In genomic region chr3:166570136-166570535, GRCh38 we compare ENCODE assay signal across 30 cellular contexts.
"Had no signal": no experiment of that assay in that cellular context is flagged by ENCODE, and none has a peak within 500 bp of the region (broad histone marks: within the 10 kb centered on the region; RNA-seq: fewer than 3 reads in every experiment).

No MANE protein-coding gene starts in this region.

- H3K4me1 ChIP-seq: adrenal gland, body of pancreas, colonic mucosa, heart left ventricle had no signal

- H3K4me3 ChIP-seq: adrenal gland, body of pancreas, colonic mucosa, heart left ventricle had no signal

- H3K4me1 Mint-ChIP-seq: activated CD4-positive, alpha-beta T cell treated with anti-CD3 and anti-CD28 coated beads for 36 hours; activated CD4-positive, alpha-beta T cell treated with anti-CD3 and anti-CD28 coated beads, Interleukin-2, amount 10 ng/mL, durations not matched to agents 24 days and 14 days; activated CD8-positive, alpha-beta memory T cell treated with anti-CD3 and anti-CD28 coated beads, Interleukin-2, amount 10 ng/mL, durations not matched to agents 7 days and 5 days; activated naive CD4-positive, alpha-beta T cell treated with anti-CD3 and anti-CD28 coated beads, Interleukin-2, amount 50 U/mL, for 24 hours; activated naive CD8-positive, alpha-beta T cell treated with anti-CD3 and anti-CD28 coated beads for 36 hours; activated naive CD8-positive, alpha-beta T cell treated with anti-CD3 and anti-CD28 coated beads, Interleukin-2, amount 50 U/mL, for 24 hours had no signal

- H3K9me3 ChIP-seq: adrenal gland, body of pancreas, colonic mucosa, heart left ventricle had no signal

- H3K36me3 ChIP-seq: adrenal gland, colonic mucosa, heart left ventricle had no signal

- H3K9me3 Mint-ChIP-seq: activated T-helper 1 cell treated with anti-CD3 and anti-CD28 coated beads, Interleukin-12 subunit alpha, Interleukin-12 subunit beta, Interleukin-2, Interleukin-4 antibody, amounts not matched to agents 30 ng/mL and 10 ng/mL and 1 ng/mL, durations not matched to agents 14 hours and 24 hours and 36 hours had no signal

- H3K27me3 Mint-ChIP-seq: activated CD4-positive, alpha-beta memory T cell treated with anti-CD3 and anti-CD28 coated beads for 36 hours; activated CD4-positive, alpha-beta T cell treated with anti-CD3 and anti-CD28 coated beads for 36 hours; activated CD4-positive, alpha-beta T cell treated with anti-CD3 and anti-CD28 coated beads, Interleukin-2, amount 10 ng/mL, durations not matched to agents 24 days and 14 days; activated CD8-positive, alpha-beta memory T cell treated with anti-CD3 and anti-CD28 coated beads, Interleukin-2, amount 10 ng/mL, durations not matched to agents 7 days and 5 days; activated naive CD4-positive, alpha-beta T cell treated with anti-CD3 and anti-CD28 coated beads, Interleukin-2, amount 50 U/mL, for 24 hours; activated naive CD8-positive, alpha-beta T cell treated with anti-CD3 and anti-CD28 coated beads for 36 hours; activated naive CD8-positive, alpha-beta T cell treated with anti-CD3 and anti-CD28 coated beads, Interleukin-2, amount 50 U/mL, for 24 hours had no signal

- ATAC-seq: activated CD4-positive, alpha-beta T cell treated with anti-CD3 and anti-CD28 coated beads for 36 hours; activated CD8-positive, alpha-beta memory T cell treated with anti-CD3 and anti-CD28 coated beads, Interleukin-2, amount 10 ng/mL, durations not matched to agents 7 days and 5 days; activated CD8-positive, alpha-beta T cell treated with anti-CD3 and anti-CD28 coated beads, Interleukin-2, amount 10 ng/mL, durations not matched to agents 7 days and 5 days; activated naive CD8-positive, alpha-beta T cell treated with anti-CD3 and anti-CD28 coated beads, Interleukin-2, amount 50 U/mL, for 24 hours; body of pancreas; esophagus mucosa; heart left ventricle had no signal

- H3K27ac Mint-ChIP-seq: activated CD4-positive, alpha-beta memory T cell treated with anti-CD3 and anti-CD28 coated beads for 36 hours; activated CD4-positive, alpha-beta T cell treated with anti-CD3 and anti-CD28 coated beads for 36 hours; activated CD4-positive, alpha-beta T cell treated with anti-CD3 and anti-CD28 coated beads, Interleukin-2, amount 10 ng/mL, durations not matched to agents 24 days and 14 days; activated CD8-positive, alpha-beta memory T cell treated with anti-CD3 and anti-CD28 coated beads, Interleukin-2, amount 10 ng/mL, durations not matched to agents 7 days and 5 days; activated CD8-positive, alpha-beta T cell treated with anti-CD3 and anti-CD28 coated beads, Interleukin-2, amount 10 ng/mL, durations not matched to agents 7 days and 5 days; activated naive CD4-positive, alpha-beta T cell treated with anti-CD3 and anti-CD28 coated beads for 36 hours; activated naive CD4-positive, alpha-beta T cell treated with anti-CD3 and anti-CD28 coated beads, Interleukin-2, amount 50 U/mL, for 24 hours; activated naive CD8-positive, alpha-beta T cell treated with anti-CD3 and anti-CD28 coated beads for 36 hours; activated naive CD8-positive, alpha-beta T cell treated with anti-CD3 and anti-CD28 coated beads, Interleukin-2, amount 50 U/mL, for 24 hours; activated T-helper 1 cell treated with anti-CD3 and anti-CD28 coated beads, Interleukin-12 subunit alpha, Interleukin-12 subunit beta, Interleukin-2, Interleukin-4 antibody, amounts not matched to agents 30 ng/mL and 10 ng/mL and 1 ng/mL, durations not matched to agents 14 hours and 24 hours and 36 hours; activated T-helper 2 cell treated with anti-CD3 and anti-CD28 coated beads, Interferon-gamma antibody, Interleukin-2, Interleukin-4, amounts not matched to agents 10 μg/mL and 5 μg/mL and 100 μg/mL, durations not matched to agents 14 hours and 24 hours and 36 hours had no signal

- H3K27me3 ChIP-seq: adrenal gland, body of pancreas, colonic mucosa, heart left ventricle had no signal

- DNase-seq: activated CD4-positive, alpha-beta memory T cell treated with anti-CD3 and anti-CD28 coated beads for 36 hours; activated CD4-positive, alpha-beta T cell treated with anti-CD3 and anti-CD28 coated beads for 36 hours; activated CD4-positive, alpha-beta T cell treated with anti-CD3 and anti-CD28 coated beads, Interleukin-2, amount 10 ng/mL, durations not matched to agents 24 days and 14 days; activated CD4-positive, CD25-positive, alpha-beta regulatory T cell; activated CD4-positive, CD25-positive, alpha-beta regulatory T cell treated with anti-CD3 and anti-CD28 coated beads, Interleukin-2, amount 50 U/mL, for 72 hours; activated CD8-positive, alpha-beta memory T cell treated with anti-CD3 and anti-CD28 coated beads, Interleukin-2, amount 10 ng/mL, durations not matched to agents 7 days and 5 days; activated CD8-positive, alpha-beta memory T cell treated with anti-CD3 and anti-CD28 coated beads, Interleukin-2, amount 50 U/mL, for 4 hours; activated CD8-positive, alpha-beta T cell treated with anti-CD3 and anti-CD28 coated beads, Interleukin-2, amount 10 ng/mL, durations not matched to agents 7 days and 5 days; activated effector memory CD4-positive, alpha-beta T cell treated with anti-CD3 and anti-CD28 coated beads, Interleukin-2, amount 50 U/mL, for 16 hours; activated naive CD4-positive, alpha-beta T cell treated with anti-CD3 and anti-CD28 coated beads for 36 hours; activated naive CD8-positive, alpha-beta T cell treated with anti-CD3 and anti-CD28 coated beads for 36 hours; activated naive CD8-positive, alpha-beta T cell treated with anti-CD3 and anti-CD28 coated beads, Interleukin-2, amount 50 U/mL, for 24 hours; activated T-cell treated with anti-CD3 and anti-CD28 coated beads, Interleukin-2, amount 50 U/mL, for 1 hour; activated T-cell treated with anti-CD3 and anti-CD28 coated beads, Interleukin-2, amount 50 U/mL, for 48 hours; adrenal gland; amygdala; aorta; body of pancreas; caudate nucleus; cerebellar nuclear complex; colonic mucosa; effector CD8-positive, alpha-beta T cell; foreskin fibroblast; glutamatergic neuron; heart left ventricle; T-helper 2 cell had no signal

- H3K27ac ChIP-seq: adrenal gland, body of pancreas, colonic mucosa, heart left ventricle had no signal

- H3K36me3 Mint-ChIP-seq: activated CD4-positive, alpha-beta memory T cell treated with anti-CD3 and anti-CD28 coated beads for 36 hours; activated CD8-positive, alpha-beta memory T cell treated with anti-CD3 and anti-CD28 coated beads, Interleukin-2, amount 10 ng/mL, durations not matched to agents 7 days and 5 days; activated naive CD4-positive, alpha-beta T cell treated with anti-CD3 and anti-CD28 coated beads, Interleukin-2, amount 50 U/mL, for 24 hours; activated naive CD8-positive, alpha-beta T cell treated with anti-CD3 and anti-CD28 coated beads for 36 hours had no signal

- H3K4me3 Mint-ChIP-seq: activated CD4-positive, alpha-beta memory T cell treated with anti-CD3 and anti-CD28 coated beads for 36 hours; activated CD4-positive, alpha-beta T cell treated with anti-CD3 and anti-CD28 coated beads for 36 hours; activated CD4-positive, alpha-beta T cell treated with anti-CD3 and anti-CD28 coated beads, Interleukin-2, amount 10 ng/mL, durations not matched to agents 24 days and 14 days; activated CD8-positive, alpha-beta memory T cell treated with anti-CD3 and anti-CD28 coated beads, Interleukin-2, amount 10 ng/mL, durations not matched to agents 7 days and 5 days; activated CD8-positive, alpha-beta T cell treated with anti-CD3 and anti-CD28 coated beads, Interleukin-2, amount 10 ng/mL, durations not matched to agents 7 days and 5 days; activated naive CD4-positive, alpha-beta T cell treated with anti-CD3 and anti-CD28 coated beads for 36 hours; activated naive CD4-positive, alpha-beta T cell treated with anti-CD3 and anti-CD28 coated beads, Interleukin-2, amount 50 U/mL, for 24 hours; activated naive CD8-positive, alpha-beta T cell treated with anti-CD3 and anti-CD28 coated beads for 36 hours; activated naive CD8-positive, alpha-beta T cell treated with anti-CD3 and anti-CD28 coated beads, Interleukin-2, amount 50 U/mL, for 24 hours; activated T-helper 1 cell treated with anti-CD3 and anti-CD28 coated beads, Interleukin-12 subunit alpha, Interleukin-12 subunit beta, Interleukin-2, Interleukin-4 antibody, amounts not matched to agents 30 ng/mL and 10 ng/mL and 1 ng/mL, durations not matched to agents 14 hours and 24 hours and 36 hours had no signal
